Comparison of ENCODE assay signal across 17 cellular contexts in the genomic region with DNA sequence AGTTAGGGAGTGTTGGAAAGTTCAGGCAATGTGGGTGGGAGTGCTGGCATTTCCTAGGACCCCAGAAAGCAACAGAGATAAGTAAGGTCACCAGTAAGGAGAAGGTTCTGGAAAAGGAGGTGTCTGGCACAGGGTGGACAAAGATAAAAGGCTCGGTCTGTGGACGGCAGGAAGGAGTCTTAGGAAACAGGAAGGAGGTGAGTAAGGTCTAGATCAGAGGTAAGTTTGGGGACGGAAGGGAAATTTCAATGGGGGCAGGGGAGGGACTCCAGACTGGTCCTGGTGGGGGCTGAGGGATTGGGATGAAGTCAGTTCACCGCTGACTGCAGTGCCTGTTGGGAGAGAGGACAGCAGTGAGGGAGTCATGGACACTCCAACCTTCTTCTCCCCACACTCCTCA. TPM values are rescaled to one million over a fixed set of nuclear protein-coding genes. Genes with fewer than 3 reads are reported as not detected.
DNase-seq lines count a peak whose midpoint lies in the region; ATAC-seq and TF ChIP-seq lines count a peak whose summit lies in the region.
"Had no signal": no experiment of that assay in that cellular context is flagged by ENCODE, and none has a peak within 500 bp of the region (broad histone marks: within the 10 kb centered on the region; RNA-seq: fewer than 3 reads in every experiment).

No MANE protein-coding gene starts in this region.

- H3K36me3 ChIP-seq in heart right ventricle (peaks cover 0 to 39% (median 0%) of the 10 kb centered on the region in 9 donors), Karpas-422 (ENCODE audit: insufficient read depth, low read length) (no peaks in the 10 kb centered on the region), ovary (no peaks in the 10 kb centered on the region)

- H3K9me3 ChIP-seq in heart right ventricle (no peaks in the 10 kb centered on the region), Karpas-422 (ENCODE audit: low read length) (no peaks in the 10 kb centered on the region), ovary (no peaks in the 10 kb centered on the region)

- H3K4me3 Mint-ChIP-seq in endothelial cell (ENCODE audit: unreplicated experiment), result peak overlapping the region; percentile 38
- H3K4me3 Mint-ChIP-seq: H9 had no signal

- no peak for TF ChIP-seq POLR2A in ovary (IDR thresholded peaks at IDR 0.05)

- H2AFZ ChIP-seq in Karpas-422 (ENCODE audit: low read length), result no peak overlapping the region

- ATAC-seq in heart right ventricle (peak in 4 of 8 donors; percentile 14 to 61 (median 48)), left ventricle myocardium superior (no peak)
- ATAC-seq: Panc1 had no signal

- intact Hi-C loops in heart right ventricle (cut with DNase I), result no loop called here
- intact Hi-C loops in left ventricle myocardium superior (cut with micrococcal nuclease), result no loop called here
- intact Hi-C loops in ovary (cut with DNase I), result no loop called here

- H3K4me1 Mint-ChIP-seq in endothelial cell (ENCODE audit: unreplicated experiment), result peaks cover 27% of the 10 kb centered on the region

- H3K36me3 Mint-ChIP-seq in endothelial cell (ENCODE audit: low read depth, unreplicated experiment), result peaks cover 24% of the 10 kb centered on the region

- H3K4me1 ChIP-seq in heart right ventricle (peaks cover 0 to 40% (median 27%) of the 10 kb centered on the region in 9 donors), Karpas-422 (ENCODE audit: low read length) (peaks cover 4% of the 10 kb centered on the region; the same call in 1 of the 2 replicates), ovary (ENCODE audit: insufficient read depth) (no peaks in the 10 kb centered on the region)

- POLR2A ChIA-PET in RWPE1 (lab: Yijun Ruan, JAX; ENCODE audit: low non-redundant PET), result no interaction called here

- no peak overlapping the region for H3K4me3 ChIP-seq in heart right ventricle
- H3K4me3 ChIP-seq in Karpas-422 (ENCODE audit: low read length), result no peak overlapping the region
- no peak overlapping the region for H3K4me3 ChIP-seq in ovary

- H3K9me3 Mint-ChIP-seq in endothelial cell (ENCODE audit: unreplicated experiment), result no peaks in the 10 kb centered on the region

- DNase-seq in heart right ventricle, result no peak
- DNase-seq in left ventricle myocardium superior, result no peak
- DNase-seq in RWPE1 (ENCODE audit: low spot score), result no peak
- no peak for DNase-seq in endothelial cell (ENCODE audit: low spot score)
- DNase-seq in T-helper 2 cell, result no peak
- no peak for DNase-seq in Karpas-422
- no peak for DNase-seq in SIG-M5 (lab: John Stamatoyannopoulos, UW)
- DNase-seq in ovary, result no peak
- DNase-seq: H9, KBM-7, NCI-H1105 treated with DMSO at 0.1 percent for 48 hours, NCI-H187, NCI-H446 treated with DMSO at 0.1 percent for 48 hours, NCI-H748 treated with DMSO at 0.1 percent for 48 hours, SHP77 treated with DMSO at 0.1 percent for 48 hours had no signal

- WGBS in heart right ventricle, 2 donors, result 34 to 48% methylated on average over 4 of the region's 4 CpGs
- 22 to 24% (median 22%) methylated on average over 4 of the region's 4 CpGs for WGBS in ovary, 3 donors

- TF ChIP-seq CTCF in heart right ventricle (IDR thresholded peaks at IDR 0.05) (no peak), RWPE1 (conservative IDR thresholded peaks at IDR 0.05; ENCODE audit: low read depth) (no peak), endothelial cell (IDR thresholded peaks at IDR 0.05; ENCODE audit: unreplicated experiment) (no peak), ovary (IDR thresholded peaks at IDR 0.05) (no peak)

- no peaks in the 10 kb centered on the region for H4K20me1 ChIP-seq in Karpas-422 (ENCODE audit: insufficient read depth, low read depth, low read length)

- CTCF ChIA-PET in RWPE1 (lab: Yijun Ruan, JAX), result no interaction called here

- no peak overlapping the region for H3K4me2 ChIP-seq in Karpas-422 (ENCODE audit: low read depth, low read length, poor library complexity, severe bottlenecking)

- no peaks in the 10 kb centered on the region for H3K79me2 ChIP-seq in Karpas-422 (ENCODE audit: low read length)

- peaks cover 0 to 42% (median 27%) of the 10 kb centered on the region in 7 donors for H3K27me3 ChIP-seq in heart right ventricle
- no peaks in the 10 kb centered on the region for H3K27me3 ChIP-seq in Karpas-422 (ENCODE audit: low read length)
- H3K27me3 ChIP-seq in ovary, result no peaks in the 10 kb centered on the region

- no peak for TF ChIP-seq EP300 in ovary (IDR thresholded peaks at IDR 0.05)

- peak overlapping the region; percentile 62 for H3K27ac Mint-ChIP-seq in endothelial cell (ENCODE audit: unreplicated experiment)
- H3K27ac Mint-ChIP-seq: H9 had no signal

- no peaks in the 10 kb centered on the region for H3K9me2 ChIP-seq in Karpas-422 (replicated peaks; ENCODE audit: insufficient read depth, low read length)

- no peak overlapping the region for H3K9ac ChIP-seq in Karpas-422 (ENCODE audit: low read length)

- peak overlapping the region in 7 of 10 donors; percentile 7 to 65 (median 35) for H3K27ac ChIP-seq in heart right ventricle
- H3K27ac ChIP-seq in RWPE1, result peak overlapping the region; percentile 49
- no peak overlapping the region for H3K27ac ChIP-seq in Karpas-422 (ENCODE audit: low read length)
- H3K27ac ChIP-seq in ovary, result no peak overlapping the region
- H3K27ac ChIP-seq: C4-2B had no signal

- peaks cover 5% of the 10 kb centered on the region for H3K27me3 Mint-ChIP-seq in endothelial cell (ENCODE audit: unreplicated experiment)

RNA-seq across cellular contexts. Expression of a gene that starts 7.8 kb away (rescaled TPM):
- total RNA-seq in heart right ventricle (10 to 100 TPM; 20.0 to 27.9 (median 24.2) TPM), left ventricle myocardium superior (26.9 TPM), endothelial cell (ENCODE audit: unreplicated experiment) (13.4 TPM), ovary (10 to 100 TPM in 4 of 7 donors, 1 to 10 TPM in 3; 2.0 to 16.6 (median 12.3) TPM)
- polyA plus RNA-seq in heart right ventricle (10 to 100 TPM; 10.2 to 10.7 TPM), ovary (1 to 10 TPM; 3.3 to 8.9 TPM)
- total RNA-seq in Karpas-422 (2014; rRNA removed; shearing (Covaris generic); ENCODE audit: low replicate concordance), result 4.7 and 4.8 TPM in 2 replicates

RNA-seq across cellular contexts. Expression of a gene that starts 9.6 kb away (rescaled TPM):
- total RNA-seq in heart right ventricle, result 10 to 100 TPM in 1 of 10 donors, 1 to 10 TPM in 9; 2.3 to 29.4 (median 5.2) TPM
- 1 to 10 TPM; 5.7 to 9.4 TPM for polyA plus RNA-seq in heart right ventricle
- 4.8 TPM for total RNA-seq in left ventricle myocardium superior
- total RNA-seq in endothelial cell (ENCODE audit: unreplicated experiment), result 13.5 TPM
- total RNA-seq in Karpas-422 (2014; rRNA removed; shearing (Covaris generic); ENCODE audit: low replicate concordance), result 0.26 and 0.83 TPM in 2 replicates
- total RNA-seq in ovary, result 1 to 10 TPM in 5 of 7 donors, under 1 TPM in 2; 0.60 to 4.5 (median 2.4) TPM
- 10 to 100 TPM in 1 of 2 donors, 1 to 10 TPM in 1; 3.0 to 11.9 TPM for polyA plus RNA-seq in ovary

RNA-seq across cellular contexts. Expression of a gene that starts 46.8 kb away (rescaled TPM):
- 10 to 100 TPM; 30.2 to 54.5 (median 46.1) TPM for total RNA-seq in heart right ventricle
- polyA plus RNA-seq in heart right ventricle, result 10 to 100 TPM; 17.3 to 26.8 TPM
- total RNA-seq in left ventricle myocardium superior, result 33.4 TPM
- total RNA-seq in endothelial cell (ENCODE audit: unreplicated experiment), result 20.3 TPM
- total RNA-seq in Karpas-422 (2014; rRNA removed; shearing (Covaris generic); ENCODE audit: low replicate concordance), result 40.3 and 86.4 TPM in 2 replicates
- 10 to 100 TPM in 6 of 7 donors, 1 to 10 TPM in 1; 9.9 to 25.0 (median 14.4) TPM for total RNA-seq in ovary
- 10 to 100 TPM; 13.1 to 16.3 TPM for polyA plus RNA-seq in ovary

Comparison
In these comparisons a context has a peak if more than half of its experiments do, and no peak if none do; other contexts are left out.
1. H3K27ac ChIP-seq: peak in heart right ventricle (7 of 10) and RWPE1 (single experiment); none in Karpas-422 (single experiment) and ovary (0 of 2).